In genomic region chr2:120546077-120546864, GRCh38 we compare ENCODE assay signal across 10 cellular contexts.
DNase-seq lines count a peak whose midpoint lies in the region; ATAC-seq and TF ChIP-seq lines count a peak whose summit lies in the region.
"Had no signal": no experiment of that assay in that cellular context is flagged by ENCODE, and none has a peak within 500 bp of the region (broad histone marks: within the 10 kb centered on the region; RNA-seq: fewer than 3 reads in every experiment).

No MANE protein-coding gene starts in this region.

- peaks cover 35% of the 10 kb centered on the region for H3K4me1 ChIP-seq in skeletal muscle satellite cell (ENCODE audit: control insufficient read depth, insufficient read depth, low read length)
- no peaks in the 10 kb centered on the region for H3K4me1 ChIP-seq in effector memory CD4-positive, alpha-beta T cell (ENCODE audit: control insufficient read depth, insufficient read depth, low read length, poor library complexity, severe bottlenecking)

- TF ChIP-seq CTCF in WTC11 (IDR thresholded peaks at IDR 0.05) = no peak

- peak overlapping the region; percentile 39 for H3K4me3 ChIP-seq in skeletal muscle satellite cell (ENCODE audit: low read length)
- no peak overlapping the region for H3K4me3 ChIP-seq in effector memory CD4-positive, alpha-beta T cell (ENCODE audit: insufficient read depth, low read depth, low read length, poor library complexity, severe bottlenecking)

- peaks cover 15% of the 10 kb centered on the region for H3K27me3 Mint-ChIP-seq in WTC11 (ENCODE audit: low read depth)
- peaks cover 13 to 16% of the 10 kb centered on the region in 2 donors for H3K27me3 Mint-ChIP-seq in T-cell

- POLR2A ChIA-PET in WTC11 (lab: Charles Lee) = no interaction called here
- POLR2A ChIA-PET in T-cell (lab: Charles Lee) = no interaction called here

- ATAC-seq in WTC11 (no peak), T-cell (replicated peaks in 1 of 4) (no peak)
- ATAC-seq: stimulated activated effector memory CD8-positive, alpha-beta T cell treated with anti-CD3 and anti-CD28 coated beads, Interleukin-12 subunit alpha, Interleukin-12 subunit beta, amount 100 ng/mL, for 72 hours had no signal

- H3K4me3 Mint-ChIP-seq in WTC11 (no peak overlapping the region), T-cell (no peak overlapping the region)
- H3K4me3 Mint-ChIP-seq: stimulated activated effector memory CD8-positive, alpha-beta T cell treated with anti-CD3 and anti-CD28 coated beads, Interleukin-12 subunit alpha, Interleukin-12 subunit beta, amount 100 ng/mL, for 72 hours had no signal

- H3K36me3 ChIP-seq in skeletal muscle satellite cell (ENCODE audit: insufficient read depth, low read length) = no peaks in the 10 kb centered on the region
- H3K36me3 ChIP-seq in effector memory CD4-positive, alpha-beta T cell (ENCODE audit: control insufficient read depth, insufficient read depth, low read length) = no peaks in the 10 kb centered on the region

- H3K4me2 ChIP-seq in skeletal muscle satellite cell (ENCODE audit: low read length) = peak overlapping the region; percentile 71
- H3K4me2 ChIP-seq: KMS-11 had no signal

- H3K9me3 ChIP-seq in skeletal muscle satellite cell (replicated peaks; ENCODE audit: low read length) = no peaks in the 10 kb centered on the region
- no peaks in the 10 kb centered on the region for H3K9me3 ChIP-seq in effector memory CD4-positive, alpha-beta T cell (ENCODE audit: control insufficient read depth, low read length)

- DNase-seq in H4 (ENCODE audit: low spot score) (peak; percentile 33), WTC11 (ENCODE audit: low spot score) (no peak), hepatic stellate cell (ENCODE audit: low spot score) (peak; percentile 87), T-cell (no peak), superior temporal gyrus (ENCODE audit: extremely low spot score) (no peak), LoVo (ENCODE audit: low spot score) (no peak)
- no peak for DNase-seq in effector memory CD4-positive, alpha-beta T cell

- no peaks in the 10 kb centered on the region for H3K9me3 Mint-ChIP-seq in WTC11
- no peaks in the 10 kb centered on the region for H3K9me3 Mint-ChIP-seq in T-cell
- H3K9me3 Mint-ChIP-seq: stimulated activated effector memory CD8-positive, alpha-beta T cell treated with anti-CD3 and anti-CD28 coated beads, Interleukin-12 subunit alpha, Interleukin-12 subunit beta, amount 100 ng/mL, for 72 hours had no signal

- H3K27me3 ChIP-seq in skeletal muscle satellite cell (ENCODE audit: control insufficient read depth, insufficient read depth, low read length) = no peaks in the 10 kb centered on the region
- H3K27me3 ChIP-seq in effector memory CD4-positive, alpha-beta T cell (replicated peaks; ENCODE audit: control insufficient read depth, insufficient read depth, low read length, poor library complexity, severe bottlenecking) = no peaks in the 10 kb centered on the region

- CTCF ChIA-PET in WTC11 (lab: Charles Lee) = interaction anchor here (0.8 to 1.1 kb wide), 2 partner anchors 25 to 129 kb away, joined by 3 read pairs; no protein-coding TSS in a partner anchor
- CTCF ChIA-PET in T-cell (lab: Charles Lee) = no interaction called here

- peak overlapping the region; percentile 73 for H3K9ac ChIP-seq in skeletal muscle satellite cell (ENCODE audit: low read depth, low read length)
- H3K9ac ChIP-seq: KMS-11 had no signal

- H3K27ac ChIP-seq in effector memory CD4-positive, alpha-beta T cell (ENCODE audit: insufficient read depth, low read length, poor library complexity, severe bottlenecking) = no peak overlapping the region
- H3K27ac ChIP-seq: KMS-11 had no signal

- no peaks in the 10 kb centered on the region for H3K36me3 Mint-ChIP-seq in WTC11
- no peaks in the 10 kb centered on the region for H3K36me3 Mint-ChIP-seq in T-cell
- H3K36me3 Mint-ChIP-seq: stimulated activated effector memory CD8-positive, alpha-beta T cell treated with anti-CD3 and anti-CD28 coated beads, Interleukin-12 subunit alpha, Interleukin-12 subunit beta, amount 100 ng/mL, for 72 hours had no signal

- H3K4me1 Mint-ChIP-seq in WTC11 (0 out of 2 replicates have a peak, but pooled peaks cover 3% of the 10 kb centered on the region), T-cell (no peaks in the 10 kb centered on the region)
- H3K4me1 Mint-ChIP-seq: stimulated activated effector memory CD8-positive, alpha-beta T cell treated with anti-CD3 and anti-CD28 coated beads, Interleukin-12 subunit alpha, Interleukin-12 subunit beta, amount 100 ng/mL, for 72 hours had no signal

- H3K27ac Mint-ChIP-seq in WTC11 (no peak overlapping the region), T-cell (no peak overlapping the region)
- H3K27ac Mint-ChIP-seq: stimulated activated effector memory CD8-positive, alpha-beta T cell treated with anti-CD3 and anti-CD28 coated beads, Interleukin-12 subunit alpha, Interleukin-12 subunit beta, amount 100 ng/mL, for 72 hours had no signal

TF ChIP-seq in WTC11, 78 proteins besides CTCF, POLR2A, EP300 and RAD21:
- TF ChIP-seq CBFB (CRISPR knock-in tag; IDR thresholded peaks at IDR 0.05; ENCODE audit: low read depth) = no peak
- peak; percentile 85 for TF ChIP-seq GABPB1 (CRISPR knock-in tag; IDR thresholded peaks at IDR 0.05)

Comparison
In these comparisons a context has a peak if more than half of its experiments do, and no peak if none do; other contexts are left out.
1. DNase-seq: peak in H4 (single experiment) and hepatic stellate cell (single experiment); none in WTC11 (single experiment), T-cell (0 of 34), superior temporal gyrus (single experiment), effector memory CD4-positive, alpha-beta T cell (0 of 3) and LoVo (single experiment).